16 cellular contexts compared by ENCODE assay signal in the genomic region with DNA sequence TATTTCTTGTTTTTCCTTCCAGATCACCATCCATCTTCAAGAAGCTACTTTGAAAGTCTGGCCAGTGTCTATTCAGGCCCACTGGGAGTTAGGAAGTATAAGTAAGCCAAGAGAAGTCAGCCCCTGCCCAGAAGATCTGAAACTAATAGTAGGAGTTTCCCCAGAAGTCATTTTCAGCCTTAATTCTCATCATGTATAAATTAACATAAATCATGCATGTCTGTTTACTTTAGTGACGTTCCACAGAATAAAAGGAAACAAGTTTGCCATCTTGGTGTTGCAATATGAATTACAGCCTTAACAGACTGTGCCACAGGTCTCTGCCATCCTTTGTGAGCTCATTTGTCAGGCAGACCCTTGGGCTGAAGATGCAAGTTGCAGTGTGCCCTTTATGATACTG. TPM values are rescaled to one million over a fixed set of nuclear protein-coding genes. Genes with fewer than 3 reads are reported as not detected.
DNase-seq lines count a peak whose midpoint lies in the region; ATAC-seq and TF ChIP-seq lines count a peak whose summit lies in the region.
"Had no signal": no experiment of that assay in that cellular context is flagged by ENCODE, and none has a peak within 500 bp of the region (broad histone marks: within the 10 kb centered on the region; RNA-seq: fewer than 3 reads in every experiment).

No MANE protein-coding gene starts in this region.

- no peak overlapping the region for H3K27ac ChIP-seq in CD4-positive, alpha-beta T cell (ENCODE audit: low read depth, low read length)
- H3K27ac ChIP-seq in HEK293 (ENCODE audit: extremely low read depth, low read depth, low read length) = no peak overlapping the region
- H3K27ac ChIP-seq: PC-9 had no signal

- H3K36me3 Mint-ChIP-seq in CD4-positive, alpha-beta T cell (ENCODE audit: low read depth) = peaks cover 33% of the 10 kb centered on the region
- peaks cover 36% of the 10 kb centered on the region for H3K36me3 Mint-ChIP-seq in activated T-helper 1 cell treated with anti-CD3 and anti-CD28 coated beads, Interleukin-12 subunit alpha, Interleukin-12 subunit beta, Interleukin-2, Interleukin-4 antibody, amounts not matched to agents 30 ng/mL and 10 ng/mL and 1 ng/mL, durations not matched to agents 14 hours and 24 hours and 36 hours (ENCODE audit: low read depth)
- H3K36me3 Mint-ChIP-seq in immature natural killer cell = peaks cover under 1 to 13% (median 12%) of the 10 kb centered on the region in 3 donors

- intact Hi-C loops in CD4-positive, alpha-beta T cell (cut with DNase I, micrococcal nuclease) = no loop called here
- intact Hi-C loops in activated T-helper 1 cell treated with anti-CD3 and anti-CD28 coated beads, Interleukin-12 subunit alpha, Interleukin-12 subunit beta, Interleukin-2, Interleukin-4 antibody, amounts not matched to agents 30 ng/mL and 10 ng/mL and 1 ng/mL, durations not matched to agents 14 hours and 24 hours and 36 hours (cut with micrococcal nuclease) = no loop called here

- H3K36me3 ChIP-seq in HEK293 (ENCODE audit: control insufficient read depth in 2 of 2, insufficient read depth in 1 of 2, low read length in 2 of 2) = peaks cover 25 to 79% of the 10 kb centered on the region in 2 experiments

- CTCF ChIA-PET in CD4-positive, alpha-beta T cell (lab: Charles Lee) = no interaction called here
- CTCF ChIA-PET in HEK293 (lab: Yijun Ruan, JAX) = interaction anchor here (2.0 kb wide), 1 partner anchor 30 kb away, joined by 5 read pairs; no protein-coding TSS in a partner anchor

- peak overlapping the region; percentile 65 for H3K27ac Mint-ChIP-seq in CD4-positive, alpha-beta T cell
- peak overlapping the region; percentile 36 for H3K27ac Mint-ChIP-seq in activated T-helper 1 cell treated with anti-CD3 and anti-CD28 coated beads, Interleukin-12 subunit alpha, Interleukin-12 subunit beta, Interleukin-2, Interleukin-4 antibody, amounts not matched to agents 30 ng/mL and 10 ng/mL and 1 ng/mL, durations not matched to agents 14 hours and 24 hours and 36 hours
- H3K27ac Mint-ChIP-seq in immature natural killer cell = peak overlapping the region in 5 of 6 donors; percentile 1 to 43 (median 26)

- no peaks in the 10 kb centered on the region for H3K27me3 ChIP-seq in CD4-positive, alpha-beta T cell (ENCODE audit: control insufficient read depth, insufficient read depth, low read length)
- H3K27me3 ChIP-seq: BE2C had no signal

- H3K4me3 Mint-ChIP-seq in CD4-positive, alpha-beta T cell = no peak overlapping the region
- no peak overlapping the region for H3K4me3 Mint-ChIP-seq in activated T-helper 1 cell treated with anti-CD3 and anti-CD28 coated beads, Interleukin-12 subunit alpha, Interleukin-12 subunit beta, Interleukin-2, Interleukin-4 antibody, amounts not matched to agents 30 ng/mL and 10 ng/mL and 1 ng/mL, durations not matched to agents 14 hours and 24 hours and 36 hours
- no peak overlapping the region for H3K4me3 Mint-ChIP-seq in immature natural killer cell

- TF ChIP-seq CTCF in CD4-positive, alpha-beta T cell (IDR thresholded peaks at IDR 0.05) = no peak
- TF ChIP-seq CTCF in HEK293 (tag by site-specific recombination; IDR thresholded peaks at IDR 0.05) (no peak), omental fat pad (IDR thresholded peaks at IDR 0.05) (no peak)

- no peaks in the 10 kb centered on the region for H3K27me3 Mint-ChIP-seq in CD4-positive, alpha-beta T cell
- H3K27me3 Mint-ChIP-seq in activated T-helper 1 cell treated with anti-CD3 and anti-CD28 coated beads, Interleukin-12 subunit alpha, Interleukin-12 subunit beta, Interleukin-2, Interleukin-4 antibody, amounts not matched to agents 30 ng/mL and 10 ng/mL and 1 ng/mL, durations not matched to agents 14 hours and 24 hours and 36 hours (ENCODE audit: insufficient read depth) = no peaks in the 10 kb centered on the region
- peaks cover 0 to 1% (median under 1%) of the 10 kb centered on the region in 3 donors for H3K27me3 Mint-ChIP-seq in immature natural killer cell (ENCODE audit: low read depth in 3 of 3)

- H3K4me1 ChIP-seq in HEK293 (ENCODE audit: control insufficient read depth, insufficient read depth, low read length) = no peaks in the 10 kb centered on the region

- no peak overlapping the region for H3K4me3 ChIP-seq in HEK293 (ENCODE audit: low read depth, low read length)
- H3K4me3 ChIP-seq: HAP-1, PC-9 had no signal

- ATAC-seq in CD4-positive, alpha-beta T cell (ENCODE audit: poor library complexity) = no peak
- ATAC-seq in GM18909 (IDR thresholded peaks at IDR 0.05; ENCODE audit: poor library complexity, unreplicated experiment) (no peak), omental fat pad (ENCODE audit: low FRiP score) (no peak)

- POLR2A ChIA-PET in CD4-positive, alpha-beta T cell (lab: Charles Lee) = interaction anchor here (1.2 kb wide), 1 partner anchor 45 kb away, joined by 3 read pairs; a partner anchor contains a TSS
- POLR2A ChIA-PET in HEK293 (lab: Yijun Ruan, JAX) = no interaction called here

- no peak for DNase-seq in CD4-positive, alpha-beta T cell
- no peak for DNase-seq in activated T-helper 1 cell treated with anti-CD3 and anti-CD28 coated beads, Interleukin-12 subunit alpha, Interleukin-12 subunit beta, Interleukin-2, Interleukin-4 antibody, amounts not matched to agents 30 ng/mL and 10 ng/mL and 1 ng/mL, durations not matched to agents 14 hours and 24 hours and 36 hours (ENCODE audit: low spot score)
- DNase-seq in immature natural killer cell = no peak
- DNase-seq in KBM-7 = no peak
- DNase-seq in omental fat pad (ENCODE audit: low spot score) = no peak
- DNase-seq: BE2C, DMS153, EL, KG1, NCI-H1092 treated with DMSO at 0.1 percent for 48 hours, NCI-H1694, NCI-H2107, PC-9 had no signal

- peaks cover 12% of the 10 kb centered on the region for H3K4me1 Mint-ChIP-seq in CD4-positive, alpha-beta T cell (ENCODE audit: low read depth)
- H3K4me1 Mint-ChIP-seq in activated T-helper 1 cell treated with anti-CD3 and anti-CD28 coated beads, Interleukin-12 subunit alpha, Interleukin-12 subunit beta, Interleukin-2, Interleukin-4 antibody, amounts not matched to agents 30 ng/mL and 10 ng/mL and 1 ng/mL, durations not matched to agents 14 hours and 24 hours and 36 hours (ENCODE audit: low read depth) = peaks cover 21% of the 10 kb centered on the region
- peaks cover 18 to 33% of the 10 kb centered on the region in 2 donors for H3K4me1 Mint-ChIP-seq in immature natural killer cell

- no peaks in the 10 kb centered on the region for H3K9me3 Mint-ChIP-seq in CD4-positive, alpha-beta T cell
- no peaks in the 10 kb centered on the region for H3K9me3 Mint-ChIP-seq in activated T-helper 1 cell treated with anti-CD3 and anti-CD28 coated beads, Interleukin-12 subunit alpha, Interleukin-12 subunit beta, Interleukin-2, Interleukin-4 antibody, amounts not matched to agents 30 ng/mL and 10 ng/mL and 1 ng/mL, durations not matched to agents 14 hours and 24 hours and 36 hours
- H3K9me3 Mint-ChIP-seq in immature natural killer cell = no peaks in the 10 kb centered on the region

- in situ Hi-C loops in KBM-7 (cut with MboI; ENCODE audit: low pct_unique_long_range_greater_than_20kb, low sequenced_read_pairs) = no loop called here

- H3K9me3 ChIP-seq in CD4-positive, alpha-beta T cell (ENCODE audit: control insufficient read depth, low read length) = no peaks in the 10 kb centered on the region
- H3K9me3 ChIP-seq in HEK293 (ENCODE audit: control insufficient read depth, insufficient read depth, low read depth, low read length) = no peaks in the 10 kb centered on the region
- H3K9me3 ChIP-seq: BE2C, HAP-1 had no signal

TF ChIP-seq in HEK293, 187 proteins besides CTCF, POLR2A, EP300 and RAD21:
- TF ChIP-seq SCRT2 (tag by site-specific recombination; IDR thresholded peaks at IDR 0.05) (peak; percentile 29; the same call in 1 of the 2 replicates), SALL2 (tag by site-specific recombination; IDR thresholded peaks at IDR 0.05; ENCODE audit: borderline replicate concordance) (no peak)

RNA-seq across cellular contexts. Expression of a gene that starts 5.6 kb away (rescaled TPM):
- total RNA-seq in CD4-positive, alpha-beta T cell = under 1 TPM; 0.49 to 0.50 TPM
- 1.1 and 1.5 TPM in 2 replicates for total RNA-seq in activated T-helper 1 cell treated with anti-CD3 and anti-CD28 coated beads, Interleukin-12 subunit alpha, Interleukin-12 subunit beta, Interleukin-2, Interleukin-4 antibody, amounts not matched to agents 30 ng/mL and 10 ng/mL and 1 ng/mL, durations not matched to agents 14 hours and 24 hours and 36 hours
- polyA plus RNA-seq in immature natural killer cell = 1 to 10 TPM; 1.5 to 5.8 (median 4.2) TPM
- 1 to 10 TPM in 1 of 4 donors, under 1 TPM in 3; 0.47 to 1.4 (median 0.66) TPM for total RNA-seq in omental fat pad

RNA-seq across cellular contexts. Expression of a gene that starts 43.9 kb away (rescaled TPM):
- 10 to 100 TPM; 56.8 to 58.1 TPM for total RNA-seq in CD4-positive, alpha-beta T cell
- total RNA-seq in activated T-helper 1 cell treated with anti-CD3 and anti-CD28 coated beads, Interleukin-12 subunit alpha, Interleukin-12 subunit beta, Interleukin-2, Interleukin-4 antibody, amounts not matched to agents 30 ng/mL and 10 ng/mL and 1 ng/mL, durations not matched to agents 14 hours and 24 hours and 36 hours = 18.6 and 19.6 TPM in 2 replicates
- 10 to 100 TPM in 2 of 3 donors, 1 to 10 TPM in 1; 9.9 to 23.1 (median 15.3) TPM for polyA plus RNA-seq in immature natural killer cell
- 10 to 100 TPM in 1 of 4 donors, 1 to 10 TPM in 3; 5.5 to 12.3 (median 8.6) TPM for total RNA-seq in omental fat pad

RNA-seq across cellular contexts. Expression of a gene that starts 44.8 kb away (rescaled TPM):
- 100 to 1,000 TPM; 146 to 147 TPM for total RNA-seq in CD4-positive, alpha-beta T cell
- total RNA-seq in activated T-helper 1 cell treated with anti-CD3 and anti-CD28 coated beads, Interleukin-12 subunit alpha, Interleukin-12 subunit beta, Interleukin-2, Interleukin-4 antibody, amounts not matched to agents 30 ng/mL and 10 ng/mL and 1 ng/mL, durations not matched to agents 14 hours and 24 hours and 36 hours = 41.2 and 46.8 TPM in 2 replicates
- polyA plus RNA-seq in immature natural killer cell = 100 to 1,000 TPM in 1 of 3 donors, 10 to 100 TPM in 2; 53.5 to 123 (median 70.9) TPM
- total RNA-seq in omental fat pad = 10 to 100 TPM; 35.9 to 54.2 (median 43.7) TPM
